Comparison of ENCODE assay signal across 9 cellular contexts in the genomic region with DNA sequence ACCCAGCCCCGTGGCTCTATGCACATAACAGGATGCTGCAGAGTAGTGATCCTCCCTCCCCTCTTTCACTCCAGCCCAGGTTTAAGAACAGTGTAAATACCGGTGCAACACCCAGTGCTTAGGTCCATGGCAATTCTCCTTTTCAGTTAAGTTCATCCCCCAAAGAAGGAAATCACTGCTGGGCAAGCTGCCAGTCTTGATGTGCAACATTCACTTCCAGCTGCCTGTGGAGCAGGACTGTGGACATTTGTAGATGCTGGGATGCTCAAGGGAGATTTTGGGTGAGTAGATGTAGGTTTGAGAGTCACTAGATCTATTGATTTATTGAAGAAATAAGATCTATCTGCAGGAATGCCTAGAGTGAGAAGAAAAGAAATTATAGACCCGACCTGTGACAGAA.
"Had no signal": no experiment of that assay in that cellular context is flagged by ENCODE, and none has a peak within 500 bp of the region (broad histone marks: within the 10 kb centered on the region; RNA-seq: fewer than 3 reads in every experiment).

No MANE protein-coding gene starts in this region.

- H3K27ac ChIP-seq: HL-60, KMS-11 had no signal

- H3K4me1 ChIP-seq: HAP-1 had no signal

- DNase-seq: GOT3, H7, HFFc6, KBM-7 had no signal

- ATAC-seq: HCT116, HepG2 had no signal

- H3K4me3 ChIP-seq: HAP-1 had no signal

- H3K36me3 ChIP-seq: HAP-1 had no signal

- H3K9me3 ChIP-seq: HAP-1 had no signal
